Comparison of ENCODE assay signal across 14 cellular contexts in the genomic region with DNA sequence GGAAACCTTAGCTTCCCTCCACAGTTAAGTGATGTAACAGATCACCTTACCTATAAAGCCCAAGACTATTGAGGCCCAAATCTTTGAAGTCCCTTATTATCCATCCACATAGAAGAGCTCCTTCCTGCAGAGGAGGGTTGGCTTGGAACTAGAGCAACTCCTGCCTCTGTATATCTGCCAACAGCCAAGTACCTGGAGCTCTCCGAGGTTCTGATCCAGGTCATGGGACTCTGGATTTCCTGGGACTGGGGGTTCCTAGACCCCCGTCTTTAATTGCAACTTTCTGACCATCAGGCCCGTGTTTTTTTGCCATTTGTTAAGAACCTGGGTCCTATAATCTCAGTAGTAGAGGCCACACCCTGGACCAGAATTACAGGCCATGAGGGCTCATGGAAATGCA.
DNase-seq lines count a peak whose midpoint lies in the region; ATAC-seq, FAIRE-seq and TF ChIP-seq lines count a peak whose summit lies in the region.
"Had no signal": no experiment of that assay in that cellular context is flagged by ENCODE, and none has a peak within 500 bp of the region (broad histone marks: within the 10 kb centered on the region; RNA-seq: fewer than 3 reads in every experiment).

No MANE protein-coding gene starts in this region.

- H3K79me2 ChIP-seq in OCI-LY1 (ENCODE audit: insufficient read depth, low read length) (peaks cover 27% of the 10 kb centered on the region), GM12878 (ENCODE audit: control insufficient read depth, insufficient read depth, low read length) (peaks cover 75% of the 10 kb centered on the region), neural progenitor cell (ENCODE audit: low read depth) (no peaks in the 10 kb centered on the region)

- peak overlapping the region; percentile 94 for H3K27ac Mint-ChIP-seq in activated T-cell treated with anti-CD3 and anti-CD28 coated beads, Interleukin-2, amount 50 U/mL, for 72 hours
- H3K27ac Mint-ChIP-seq in neural progenitor cell: no peak overlapping the region

- TSS peak; percentile 87 for BruUV-seq in GM12878 (replicated peaks; lab: Mats Ljungman, UMichigan)

- H3K27me3 ChIP-seq in OCI-LY1 (ENCODE audit: insufficient read depth, low read length) (no peaks in the 10 kb centered on the region), GM12878 (replicated peaks in 1 of 2; ENCODE audit: control insufficient read depth in 2 of 2, insufficient read depth in 2 of 2, low read length in 1 of 2) (no peaks in the 10 kb centered on the region), neural progenitor cell (no peaks in the 10 kb centered on the region)

- intact Hi-C loops in GM12878 (cut with micrococcal nuclease; ENCODE audit: unreplicated experiment): no loop called here

- TF ChIP-seq RAD21 in GM12878 (IDR thresholded peaks at IDR 0.05; ENCODE audit: insufficient read depth, low read depth, low read length): no peak

- in situ Hi-C loops in GM12878 (cut with MboI): no loop called here

- DNase-seq in activated T-cell treated with anti-CD3 and anti-CD28 coated beads, Interleukin-2, amount 50 U/mL, for 72 hours: no peak
- DNase-seq in activated T-cell treated with anti-CD3 and anti-CD28 coated beads, Interleukin-2, amount 50 U/mL, for 48 hours: no peak
- no peak for DNase-seq in GM12878 (ENCODE audit: low read depth, low spot score)
- peak; percentile 28 for DNase-seq in neural progenitor cell (ENCODE audit: low spot score)
- no peak for DNase-seq in nucleus accumbens (lab: John Stamatoyannopoulos, UW)
- DNase-seq in NCI-H2227 treated with DMSO at 0.1 percent for 48 hours (lab: John Stamatoyannopoulos, UW): no peak
- DNase-seq: activated gamma-delta T cell; cerebellar nuclear complex; NCI-H1105 treated with DMSO at 0.1 percent for 48 hours; stimulated activated CD4-positive, alpha-beta T cell treated with anti-CD3 and anti-CD28 coated beads, Interleukin-2, amount 100 ng/mL, for 48 hours; stimulated activated naive CD4-positive, alpha-beta T cell treated with Interleukin-2 at 50 U/mL for 16 hours had no signal

- RAD21 ChIA-PET in GM12878 (lab: Charles Lee; ENCODE audit: unreplicated experiment): interaction anchor here (0.6 to 2.5 kb wide), 22 partner anchors 10 to 137 kb away, joined by 3 to 20 read pairs (median 6); no protein-coding TSS in a partner anchor

- no peak for ATAC-seq in activated T-cell treated with anti-CD3 and anti-CD28 coated beads, Interleukin-2, amount 50 U/mL, for 72 hours (replicated peaks in 1 of 2)
- ATAC-seq in GM12878 (no peak), HG03097 (IDR thresholded peaks at IDR 0.05; ENCODE audit: low FRiP score, unreplicated experiment) (no peak)
- ATAC-seq: mucosa of descending colon had no signal

- TF ChIP-seq POLR2A in GM12878 (IDR thresholded peaks at IDR 0.05; ENCODE audit: low read depth, low read length): no peak

- no peaks in the 10 kb centered on the region for H3K27me3 Mint-ChIP-seq in activated T-cell treated with anti-CD3 and anti-CD28 coated beads, Interleukin-2, amount 50 U/mL, for 72 hours (ENCODE audit: low read depth)
- H3K27me3 Mint-ChIP-seq in neural progenitor cell (ENCODE audit: insufficient read depth, low read depth): no peaks in the 10 kb centered on the region

- H3K4me3 Mint-ChIP-seq in activated T-cell treated with anti-CD3 and anti-CD28 coated beads, Interleukin-2, amount 50 U/mL, for 72 hours: peak overlapping the region; percentile 45 to 92
- H3K4me3 Mint-ChIP-seq in neural progenitor cell: no peak overlapping the region

- H3F3A ChIP-seq in OCI-LY1 (ENCODE audit: insufficient read depth, low read length) (peaks cover 6% of the 10 kb centered on the region), neural progenitor cell (ENCODE audit: low read depth) (peaks cover 5% of the 10 kb centered on the region)

- peaks cover 27% of the 10 kb centered on the region for H3K36me3 ChIP-seq in OCI-LY1 (ENCODE audit: insufficient read depth, low read length)
- H3K36me3 ChIP-seq in GM12878 (ENCODE audit: control insufficient read depth in 2 of 2, insufficient read depth in 2 of 2, low read length in 1 of 2): peaks cover 0 to 4% of the 10 kb centered on the region in 2 experiments; a peak in 2 of 4 replicates
- H3K36me3 ChIP-seq in neural progenitor cell: no peaks in the 10 kb centered on the region

- CTCF ChIA-PET in GM12878 (lab: Yijun Ruan, JAX): interaction anchor here (0.6 to 2.2 kb wide), 8 partner anchors 9 to 112 kb away, joined by 3 to 16 read pairs (median 4); no protein-coding TSS in a partner anchor

- H3K9ac ChIP-seq in OCI-LY1 (ENCODE audit: low read length) (no peak overlapping the region; the same call in 1 of the 2 replicates), GM12878 (ENCODE audit: control insufficient read depth, insufficient read depth, low read length) (no peak overlapping the region), neural progenitor cell (no peak overlapping the region)

- SMC1A ChIA-PET in GM12878 (lab: Charles Lee; ENCODE audit: uncharacterized antibody, unreplicated experiment): interaction anchor here (0.6 to 24.5 kb wide), 19 partner anchors 8 to 180 kb away, joined by 3 to 624 read pairs (median 5); no protein-coding TSS in a partner anchor

- no peak for TF ChIP-seq CTCF in OCI-LY1 (IDR thresholded peaks at IDR 0.05; ENCODE audit: low read length)
- no peak for TF ChIP-seq CTCF in GM12878 (IDR thresholded peaks at IDR 0.05 in 2 of 3, conservative IDR thresholded peaks at IDR 0.05 in 1 of 3; ENCODE audit: control insufficient read depth in 2 of 3, extremely low read depth in 1 of 3, insufficient read depth in 1 of 3, low read depth in 3 of 3, low read length in 3 of 3)
- no peak for TF ChIP-seq CTCF in neural progenitor cell (IDR thresholded peaks at IDR 0.05)

- no peaks in the 10 kb centered on the region for H3K9me3 Mint-ChIP-seq in activated T-cell treated with anti-CD3 and anti-CD28 coated beads, Interleukin-2, amount 50 U/mL, for 72 hours
- H3K9me3 Mint-ChIP-seq in neural progenitor cell: peaks cover 22% of the 10 kb centered on the region

- POLR2A ChIA-PET in GM12878 (lab: Charles Lee): interaction anchor here (1.1 to 1.6 kb wide), 5 partner anchors 9 to 112 kb away, joined by 3 to 11 read pairs (median 7); no protein-coding TSS in a partner anchor

- no peaks in the 10 kb centered on the region for H3K9me2 ChIP-seq in OCI-LY1 (ENCODE audit: low read depth, low read length)

- H3K27ac ChIP-seq in OCI-LY1 (ENCODE audit: low read depth, low read length, poor library complexity, severe bottlenecking): peak overlapping the region; percentile 100
- peak overlapping the region; percentile 91 for H3K27ac ChIP-seq in GM12878 (ENCODE audit: control insufficient read depth, insufficient read depth)
- H3K27ac ChIP-seq in neural progenitor cell: no peak overlapping the region

- no peak overlapping the region for H3K4me3 ChIP-seq in OCI-LY1 (ENCODE audit: low read depth, low read length, poor library complexity, severe bottlenecking)
- no peak overlapping the region for H3K4me3 ChIP-seq in GM12878
- H3K4me3 ChIP-seq in neural progenitor cell: no peak overlapping the region
- H3K4me3 ChIP-seq: mucosa of descending colon had no signal

- H3K4me2 ChIP-seq in OCI-LY1 (ENCODE audit: low read length) (peak overlapping the region; percentile 51; the same call in 1 of the 2 replicates), GM12878 (ENCODE audit: control insufficient read depth, insufficient read depth) (no peak overlapping the region), neural progenitor cell (no peak overlapping the region)

- WGBS in GM12878 (ENCODE audit: insufficient coverage, insufficient replicate concordance, low lambda C conversion rate, missing lambda C conversion rate): 22% methylated on average over 3 of the region's 3 CpGs

- H2AFZ ChIP-seq in OCI-LY1 (ENCODE audit: low read length): no peak overlapping the region
- no peak overlapping the region for H2AFZ ChIP-seq in GM12878 (ENCODE audit: control insufficient read depth, low read depth, low read length)
- H2AFZ ChIP-seq in neural progenitor cell (replicated peaks): no peak overlapping the region

- H4K20me1 ChIP-seq in OCI-LY1 (ENCODE audit: insufficient read depth, low read length) (no peaks in the 10 kb centered on the region), GM12878 (ENCODE audit: control insufficient read depth, insufficient read depth) (no peaks in the 10 kb centered on the region), neural progenitor cell (ENCODE audit: low read depth) (no peaks in the 10 kb centered on the region)

- no peaks in the 10 kb centered on the region for H3K9me3 ChIP-seq in OCI-LY1 (ENCODE audit: low read length)
- H3K9me3 ChIP-seq in GM12878 (replicated peaks; ENCODE audit: control insufficient read depth, insufficient read depth, low read length): no peaks in the 10 kb centered on the region; the same call in 2 of the 3 replicates
- H3K9me3 ChIP-seq in neural progenitor cell (ENCODE audit: low read depth): peaks cover 8% of the 10 kb centered on the region
- H3K9me3 ChIP-seq: mucosa of descending colon had no signal

- peaks cover 8 to 11% of the 10 kb centered on the region in 2 donors for H3K36me3 Mint-ChIP-seq in activated T-cell treated with anti-CD3 and anti-CD28 coated beads, Interleukin-2, amount 50 U/mL, for 72 hours (ENCODE audit: insufficient read depth in 2 of 2)
- H3K36me3 Mint-ChIP-seq in neural progenitor cell: no peaks in the 10 kb centered on the region

- no peak for TF ChIP-seq EP300 in GM12878 (IDR thresholded peaks at IDR 0.05; ENCODE audit: borderline replicate concordance in 1 of 2, control insufficient read depth in 1 of 2, low read depth in 2 of 2, low read length in 2 of 2)

- H3K4me1 ChIP-seq in OCI-LY1 (ENCODE audit: insufficient read depth, low read length, severe bottlenecking) (peaks cover 82% of the 10 kb centered on the region), GM12878 (ENCODE audit: control insufficient read depth, insufficient read depth, low read length) (peaks cover 50% of the 10 kb centered on the region), neural progenitor cell (peaks cover 5% of the 10 kb centered on the region)

- no peak for FAIRE-seq in GM12878 (lab: Jason Lieb, UNC)

- peaks cover 78% of the 10 kb centered on the region for H3K4me1 Mint-ChIP-seq in activated T-cell treated with anti-CD3 and anti-CD28 coated beads, Interleukin-2, amount 50 U/mL, for 72 hours (ENCODE audit: low read depth)
- peaks cover 10% of the 10 kb centered on the region for H3K4me1 Mint-ChIP-seq in neural progenitor cell

TF ChIP-seq in GM12878, 131 proteins besides CTCF, POLR2A, EP300 and RAD21 (continues in another document):
- no peak for TF ChIP-seq NBN (IDR thresholded peaks at IDR 0.05)
